16 cellular contexts compared by ENCODE assay signal in the genomic region with DNA sequence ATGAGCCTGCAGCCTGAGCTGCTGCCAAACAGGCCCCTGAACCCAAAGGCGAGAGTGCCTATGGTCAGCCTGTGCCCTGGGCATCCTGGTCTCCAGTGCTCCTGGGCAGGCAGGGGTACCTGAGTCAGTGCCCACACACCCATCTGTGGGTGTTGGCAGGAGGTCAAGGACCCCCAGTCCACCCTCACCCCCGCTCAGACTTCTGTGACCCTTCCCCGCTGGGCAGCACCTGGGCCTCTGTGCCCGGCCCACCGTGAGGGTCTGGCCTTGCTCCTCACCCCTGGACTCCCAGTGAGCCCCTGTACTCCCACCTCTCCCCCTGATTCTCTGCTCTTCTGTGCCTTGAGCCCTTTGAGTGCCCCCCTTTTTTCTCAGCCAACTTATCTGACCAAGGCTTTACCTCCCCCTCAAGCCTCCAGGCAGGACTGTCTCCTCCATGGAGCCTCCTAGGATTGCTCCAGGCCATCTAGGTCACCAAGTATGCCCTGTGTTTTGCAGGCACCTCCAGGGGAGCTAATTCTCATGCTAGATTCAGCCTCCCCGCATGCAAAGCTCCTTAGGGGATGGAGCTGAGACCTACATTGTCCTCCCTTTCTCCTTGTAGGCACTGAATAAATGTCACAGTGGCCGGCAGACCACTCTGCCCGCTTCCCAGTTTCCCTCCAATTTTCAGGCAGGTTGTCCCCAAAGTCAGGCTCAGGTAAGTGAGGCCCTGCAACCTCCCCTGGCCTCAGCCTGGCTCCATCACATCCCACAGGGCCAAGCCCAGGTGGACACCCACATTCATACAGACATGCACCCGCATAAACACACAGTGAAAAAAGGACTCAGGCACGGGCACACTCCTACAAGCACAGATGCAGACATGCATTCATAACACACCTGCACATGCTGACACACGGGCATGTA. TPM values are rescaled to one million over a fixed set of nuclear protein-coding genes. Genes with fewer than 3 reads are reported as not detected.
A peak's percentile ranks its signal among the peaks of the same experiment; 100 is the strongest.
DNase-seq lines count a peak whose midpoint lies in the region; ATAC-seq and TF ChIP-seq lines count a peak whose summit lies in the region.
"Had no signal": no experiment of that assay in that cellular context is flagged by ENCODE, and none has a peak within 500 bp of the region (broad histone marks: within the 10 kb centered on the region; RNA-seq: fewer than 3 reads in every experiment).

No MANE protein-coding gene starts in this region.

- no peak overlapping the region for H3K27ac ChIP-seq in CD4-positive, alpha-beta memory T cell (ENCODE audit: low read depth, low read length)
- peak overlapping the region; percentile 91 for H3K27ac ChIP-seq in KOPT-K1 (ENCODE audit: low read depth, low read length, poor library complexity, severe bottlenecking)
- no peak overlapping the region for H3K27ac ChIP-seq in PC-3 (ENCODE audit: low read length)
- H3K27ac ChIP-seq: foreskin keratinocyte, GM23248 had no signal

- no peaks in the 10 kb centered on the region for H3K9me2 ChIP-seq in PC-3 (replicated peaks; ENCODE audit: low read length)

- peak overlapping the region in 5 of 7 donors; percentile 4 to 64 (median 56) for H3K27ac Mint-ChIP-seq in CD4-positive, alpha-beta memory T cell
- peak overlapping the region; percentile 40 to 90 (median 76) for H3K27ac Mint-ChIP-seq in brain
- no peak overlapping the region for H3K27ac Mint-ChIP-seq in activated T-cell treated with anti-CD3 and anti-CD28 coated beads, Interleukin-2, amount 50 U/mL, for 72 hours
- H3K27ac Mint-ChIP-seq: natural killer cell had no signal

- CTCF ChIA-PET in CD4-positive, alpha-beta memory T cell (lab: Charles Lee; ENCODE audit: partially characterized antibody): interaction anchor here (1.2 to 21.7 kb wide), 4 partner anchors 10 to 204 kb away, joined by 3 to 742 read pairs (median 29); no protein-coding TSS in a partner anchor
- CTCF ChIA-PET in PC-3 (lab: Charles Lee): interaction anchor here (0.6 kb wide), 1 partner anchor 80 kb away, joined by 7 read pairs; no protein-coding TSS in a partner anchor

- no peak for TF ChIP-seq CTCF in brain (conservative IDR thresholded peaks at IDR 0.05)
- TF ChIP-seq CTCF in PC-3 (conservative IDR thresholded peaks at IDR 0.05; ENCODE audit: low read depth, low read length): no peak

- no peaks in the 10 kb centered on the region for H3K4me1 ChIP-seq in CD4-positive, alpha-beta memory T cell (ENCODE audit: insufficient read depth, low read length)
- peaks cover 12% of the 10 kb centered on the region for H3K4me1 ChIP-seq in neuron (ENCODE audit: insufficient read depth, low read length)
- peaks cover 3% of the 10 kb centered on the region for H3K4me1 ChIP-seq in PC-3 (ENCODE audit: insufficient read depth, low read length)
- H3K4me1 ChIP-seq: foreskin keratinocyte had no signal

- H3K79me2 ChIP-seq in PC-3 (ENCODE audit: low read length): no peaks in the 10 kb centered on the region

- H3K36me3 Mint-ChIP-seq in CD4-positive, alpha-beta memory T cell: no peaks in the 10 kb centered on the region
- no peaks in the 10 kb centered on the region for H3K36me3 Mint-ChIP-seq in brain
- H3K36me3 Mint-ChIP-seq in activated T-cell treated with anti-CD3 and anti-CD28 coated beads, Interleukin-2, amount 50 U/mL, for 72 hours (ENCODE audit: insufficient read depth in 2 of 2): peaks cover under 1 to 1% of the 10 kb centered on the region in 2 donors
- H3K36me3 Mint-ChIP-seq: natural killer cell had no signal

- BruUV-seq in PC-3 (replicated peaks; lab: Mats Ljungman, UMichigan): no TSS peak

- no peak overlapping the region for H3K4me2 ChIP-seq in PC-3 (ENCODE audit: low read length)

- no peaks in the 10 kb centered on the region for H3K9me3 ChIP-seq in CD4-positive, alpha-beta memory T cell (ENCODE audit: control insufficient read depth in 1 of 2, low read length in 2 of 2)
- H3K9me3 ChIP-seq in KOPT-K1 (ENCODE audit: insufficient read depth, low read length, poor library complexity, severe bottlenecking) (no peaks in the 10 kb centered on the region), neuron (ENCODE audit: low read length) (no peaks in the 10 kb centered on the region), PC-3 (ENCODE audit: low read length) (no peaks in the 10 kb centered on the region)

- H3K4me3 ChIP-seq in CD4-positive, alpha-beta memory T cell (ENCODE audit: low read length in 2 of 2): no peak overlapping the region
- H3K4me3 ChIP-seq in neuron (ENCODE audit: low read length): peak overlapping the region; percentile 39
- no peak overlapping the region for H3K4me3 ChIP-seq in PC-3 (ENCODE audit: low read length)
- H3K4me3 ChIP-seq: GM23248, lung had no signal

- H4K20me1 ChIP-seq in PC-3 (ENCODE audit: low read length): no peaks in the 10 kb centered on the region

- H3K4me1 Mint-ChIP-seq in CD4-positive, alpha-beta memory T cell: peaks cover 3 to 9% (median 4%) of the 10 kb centered on the region in 4 donors
- peaks cover 56% of the 10 kb centered on the region for H3K4me1 Mint-ChIP-seq in brain
- H3K4me1 Mint-ChIP-seq in activated T-cell treated with anti-CD3 and anti-CD28 coated beads, Interleukin-2, amount 50 U/mL, for 72 hours (ENCODE audit: low read depth): peaks cover 37% of the 10 kb centered on the region

- POLR2A ChIA-PET in CD4-positive, alpha-beta memory T cell (lab: Charles Lee; ENCODE audit: partially characterized antibody): interaction anchor here (1.0 to 7.4 kb wide), 6 partner anchors 17 to 73 kb away, joined by 3 to 50 read pairs (median 6); no protein-coding TSS in a partner anchor
- POLR2A ChIA-PET in PC-3 (lab: Charles Lee; ENCODE audit: unreplicated experiment): no interaction called here

- intact Hi-C loops in CD4-positive, alpha-beta memory T cell (cut with micrococcal nuclease): loop anchor here (1.0 kb wide), 2 partner anchors 9 to 29 kb away; no protein-coding TSS in a partner anchor
- intact Hi-C loops in PC-3 (cut with micrococcal nuclease): no loop called here

- H3K9me3 Mint-ChIP-seq in CD4-positive, alpha-beta memory T cell: no peaks in the 10 kb centered on the region
- peaks cover 0 to 2% (median 0%) of the 10 kb centered on the region in 5 experiments for H3K9me3 Mint-ChIP-seq in brain
- H3K9me3 Mint-ChIP-seq in activated T-cell treated with anti-CD3 and anti-CD28 coated beads, Interleukin-2, amount 50 U/mL, for 72 hours: no peaks in the 10 kb centered on the region
- H3K9me3 Mint-ChIP-seq: activated naive CD4-positive, alpha-beta T cell treated with anti-CD3 and anti-CD28 coated beads, Interleukin-2, amount 50 U/mL, for 72 hours; natural killer cell had no signal

- H3F3A ChIP-seq in PC-3 (ENCODE audit: low read length, unreplicated experiment): no peaks in the 10 kb centered on the region

- H3K27me3 ChIP-seq in CD4-positive, alpha-beta memory T cell (ENCODE audit: insufficient read depth, low read length): peaks cover 3% of the 10 kb centered on the region
- no peaks in the 10 kb centered on the region for H3K27me3 ChIP-seq in neuron (ENCODE audit: insufficient read depth, low read length)
- H3K27me3 ChIP-seq in PC-3 (ENCODE audit: low read length): no peaks in the 10 kb centered on the region
- H3K27me3 ChIP-seq: foreskin keratinocyte had no signal

- H3K4me3 Mint-ChIP-seq in CD4-positive, alpha-beta memory T cell: no peak overlapping the region
- H3K4me3 Mint-ChIP-seq in brain: peak overlapping the region in 4 of 5 experiments; percentile 12 to 59 (median 24)
- no peak overlapping the region for H3K4me3 Mint-ChIP-seq in activated T-cell treated with anti-CD3 and anti-CD28 coated beads, Interleukin-2, amount 50 U/mL, for 72 hours
- H3K4me3 Mint-ChIP-seq: natural killer cell had no signal

- H3K9ac ChIP-seq in PC-3 (ENCODE audit: low read length): no peak overlapping the region
- H3K9ac ChIP-seq: GM23248 had no signal

- H2AFZ ChIP-seq in neuron (ENCODE audit: low read depth, low read length) (peak overlapping the region; percentile 5), PC-3 (ENCODE audit: low read length) (no peak overlapping the region)
- H2AFZ ChIP-seq: GM23248 had no signal

- H3K27me3 Mint-ChIP-seq in CD4-positive, alpha-beta memory T cell: peaks cover 9 to 12% of the 10 kb centered on the region in 2 donors
- peaks cover 5% of the 10 kb centered on the region for H3K27me3 Mint-ChIP-seq in brain
- peaks cover 22% of the 10 kb centered on the region for H3K27me3 Mint-ChIP-seq in activated T-cell treated with anti-CD3 and anti-CD28 coated beads, Interleukin-2, amount 50 U/mL, for 72 hours (ENCODE audit: low read depth)

- no peaks in the 10 kb centered on the region for H3K36me3 ChIP-seq in CD4-positive, alpha-beta memory T cell (ENCODE audit: insufficient read depth, low read length)
- H3K36me3 ChIP-seq in KOPT-K1 (ENCODE audit: insufficient read depth, low read length) (no peaks in the 10 kb centered on the region), neuron (ENCODE audit: insufficient read depth, low read length) (no peaks in the 10 kb centered on the region), PC-3 (ENCODE audit: low read depth, low read length) (no peaks in the 10 kb centered on the region)

- no peak for DNase-seq in CD4-positive, alpha-beta memory T cell
- no peak for DNase-seq in OCI-M1 (lab: John Stamatoyannopoulos, UW)
- no peak for DNase-seq in activated T-cell treated with anti-CD3 and anti-CD28 coated beads, Interleukin-2, amount 50 U/mL, for 72 hours
- no peak for DNase-seq in PC-3
- DNase-seq: foreskin keratinocyte, KG1, NCI-H1417 treated with DMSO at 0.1 percent for 48 hours, NCI-H2227 treated with DMSO at 0.1 percent for 48 hours had no signal

- ATAC-seq in activated T-cell treated with anti-CD3 and anti-CD28 coated beads, Interleukin-2, amount 50 U/mL, for 72 hours (replicated peaks in 1 of 2): no peak
- no peak for ATAC-seq in GM19351 (IDR thresholded peaks at IDR 0.05; ENCODE audit: unreplicated experiment)
- no peak for ATAC-seq in PC-3

RNA-seq across cellular contexts. Expression of gene PTMA, which starts 21.9 kb away (rescaled TPM):
- total RNA-seq in CD4-positive, alpha-beta memory T cell: 1,000 to 10,000 TPM in 1 of 2 experiments, 100 to 1,000 TPM in 1; 974 to 1,069 TPM
- 1,000 to 10,000 TPM; 1,347 to 1,836 TPM for polyA plus RNA-seq in CD4-positive, alpha-beta memory T cell
- polyA plus RNA-seq in brain (ENCODE audit: insufficient read depth, low read depth, low replicate concordance): 2,636 TPM
- total RNA-seq in activated T-cell treated with anti-CD3 and anti-CD28 coated beads, Interleukin-2, amount 50 U/mL, for 72 hours: 1,000 to 10,000 TPM; 1,057 to 1,154 TPM
- total RNA-seq in PC-3 (2014; rRNA removed): 1,625 and 2,032 TPM in 2 replicates

Comparison
In these comparisons a context has a peak if more than half of its experiments do, and no peak if none do; other contexts are left out.
1. H3K4me3 Mint-ChIP-seq: peak in brain (4 of 5); none in CD4-positive, alpha-beta memory T cell (0 of 8) and activated T-cell treated with anti-CD3 and anti-CD28 coated beads, Interleukin-2, amount 50 U/mL, for 72 hours (0 of 2).